ENCODE assay signal across 8 cellular contexts in genomic region chr6:43770417-43771209, GRCh38. TPM values are rescaled to one million over a fixed set of nuclear protein-coding genes. Genes with fewer than 3 reads are reported as not detected.
DNase-seq lines count a peak whose midpoint lies in the region; ATAC-seq and TF ChIP-seq lines count a peak whose summit lies in the region.

No MANE protein-coding gene starts in this region.

- intact Hi-C loops in Caco-2 (cut with micrococcal nuclease; ENCODE audit: unreplicated experiment) (loop anchor here (5.0 kb wide), 2 partner anchors 103 to 232 kb away; no protein-coding TSS in a partner anchor), left ventricle myocardium superior (cut with micrococcal nuclease) (no loop called here), posterior vena cava (cut with DNase I) (loop anchor here (5.0 to 10.0 kb wide), 2 partner anchors 103 to 184 kb away; no protein-coding TSS in a partner anchor)

- DNase-seq in Caco-2 (peak; percentile 54 to 73), SIG-M5 treated with dmso at 0.1 percent for 504 hours (lab: John Stamatoyannopoulos, UW; ENCODE audit: unreplicated experiment) (peak; percentile 70), anterior cingulate cortex (lab: John Stamatoyannopoulos, UW) (peak in 44 of 58 donors; percentile 14 to 69 (median 46)), left ventricle myocardium superior (peak; percentile 88), posterior vena cava (ENCODE audit: low spot score) (peak; percentile 92)

- H3K36me3 ChIP-seq in Caco-2 (ENCODE audit: control insufficient read depth, insufficient read depth, low read length): peaks cover 11% of the 10 kb centered on the region

- no peaks in the 10 kb centered on the region for H3K27me3 ChIP-seq in Caco-2 (replicated peaks; ENCODE audit: control insufficient read depth, insufficient read depth, low read length)

- peaks cover 64% of the 10 kb centered on the region for H3K36me3 Mint-ChIP-seq in Caco-2 (ENCODE audit: insufficient read depth, unreplicated experiment)

- no peaks in the 10 kb centered on the region for H3K27me3 Mint-ChIP-seq in Caco-2 (ENCODE audit: insufficient read depth, unreplicated experiment)

- POLR2A ChIA-PET in Caco-2 (lab: Charles Lee): interaction anchor here (0.6 to 2.3 kb wide), 22 partner anchors 8 to 371 kb away, joined by 3 to 21 read pairs (median 5); partner anchors contain the start of gene RSPH9

- no peaks in the 10 kb centered on the region for H3K9me3 Mint-ChIP-seq in Caco-2 (ENCODE audit: unreplicated experiment)

- H3K9me3 ChIP-seq in Caco-2: no peaks in the 10 kb centered on the region

- peak; percentile 20 for ATAC-seq in HG03025 (IDR thresholded peaks at IDR 0.05; ENCODE audit: low FRiP score, unreplicated experiment)
- peak; percentile 44 for ATAC-seq in left ventricle myocardium superior
- ATAC-seq in GM21447 (IDR thresholded peaks at IDR 0.05; ENCODE audit: unreplicated experiment): no peak
- ATAC-seq in HG03439 (IDR thresholded peaks at IDR 0.05; ENCODE audit: unreplicated experiment): no peak

- peaks cover 44% of the 10 kb centered on the region for H3K4me1 ChIP-seq in Caco-2

- peaks cover 23% of the 10 kb centered on the region for H3K4me1 Mint-ChIP-seq in Caco-2 (ENCODE audit: low read depth, unreplicated experiment)

- CTCF ChIA-PET in Caco-2 (lab: Charles Lee): interaction anchor here (0.6 to 2.7 kb wide), 15 partner anchors 10 to 308 kb away, joined by 3 to 18 read pairs (median 5); no protein-coding TSS in a partner anchor

- H3K4me3 ChIP-seq in Caco-2 (ENCODE audit: low read depth, low read length): peak overlapping the region; percentile 95

- TSS peak; percentile 81 for BruUV-seq in Caco-2 (replicated peaks; lab: Mats Ljungman, UMichigan)

- no peak for TF ChIP-seq CTCF in Caco-2 (IDR thresholded peaks at IDR 0.05; ENCODE audit: insufficient read depth in 1 of 2, low read depth in 1 of 2, low read length in 1 of 2, severe bottlenecking in 1 of 2, unreplicated experiment in 1 of 2)

- H3K27ac Mint-ChIP-seq in Caco-2 (ENCODE audit: unreplicated experiment): peak overlapping the region; percentile 92

- H3K4me3 Mint-ChIP-seq in Caco-2 (ENCODE audit: unreplicated experiment): peak overlapping the region; percentile 96

RNA-seq across cellular contexts. Expression of gene VEGFA, which starts 0.6 kb away (rescaled TPM):
- total RNA-seq in Caco-2 (2022) (172 and 174 TPM in 2 replicates), left ventricle myocardium superior (261 TPM), posterior vena cava (10 to 100 TPM; 88.4 to 91.7 TPM)

Comparison
In these comparisons a context has a peak if more than half of its experiments do, and no peak if none do; other contexts are left out.
1. ATAC-seq: peak in HG03025 (single experiment) and left ventricle myocardium superior (single experiment); none in GM21447 (single experiment) and HG03439 (single experiment).
2. Peak in every context shown above with its lines, with median percentiles within 50 percentile points of each other: DNase-seq.